Comparison of ENCODE assay signal across 8 cellular contexts in the genomic region with DNA sequence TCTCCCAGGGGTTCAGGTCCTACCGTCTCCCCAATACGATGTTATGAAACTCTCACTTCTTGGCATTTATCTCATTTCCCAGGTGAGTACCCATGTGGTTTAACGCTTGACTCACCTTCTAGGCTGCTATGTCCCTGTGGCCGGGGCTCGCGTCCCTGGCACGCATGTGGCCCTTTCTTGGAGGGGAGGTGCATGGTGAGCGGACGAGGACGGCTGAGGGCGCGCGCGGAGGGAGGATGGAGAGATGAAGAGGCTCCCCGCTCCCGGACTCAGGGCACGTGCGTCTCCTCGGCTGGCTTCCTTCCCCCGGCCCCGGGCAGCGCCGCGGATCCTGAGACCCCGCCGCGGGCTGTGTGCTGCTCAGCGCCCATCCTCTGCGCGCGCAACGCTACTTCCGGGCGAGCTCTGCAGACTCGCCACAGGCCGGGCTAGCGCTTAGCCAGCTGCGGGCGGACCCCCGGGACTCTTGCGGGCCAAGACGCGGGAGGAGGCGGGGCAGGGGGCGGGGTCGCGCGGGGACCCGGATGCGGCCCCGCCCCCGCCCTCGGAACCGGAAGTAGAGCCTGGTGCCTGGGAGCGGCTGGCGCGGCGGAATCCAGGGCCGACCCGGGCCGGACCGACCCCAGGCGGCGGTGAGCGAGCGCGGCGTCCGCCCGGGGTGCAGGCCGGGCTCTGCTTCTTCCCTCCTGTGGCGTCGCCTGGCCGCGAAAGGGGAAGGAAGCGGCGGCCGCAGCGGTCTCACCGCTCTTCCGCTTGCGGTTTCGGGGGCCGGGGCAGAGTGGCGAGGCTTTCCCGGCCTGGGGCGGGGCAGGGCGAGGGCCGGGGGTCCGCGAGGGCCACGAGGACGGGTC.
A peak's percentile ranks its signal among the peaks of the same experiment; 100 is the strongest.
DNase-seq lines count a peak whose midpoint lies in the region; ATAC-seq, FAIRE-seq and TF ChIP-seq lines count a peak whose summit lies in the region.

CTTN (plus strand) TSS at position 547 of the 851 bp plus-strand sequence. CDS start 8,769 bp downstream, outside the sequence.

- peak; percentile 80 for ATAC-seq in memory B cell (ENCODE audit: low read depth)
- no peak for ATAC-seq in HG02763 (IDR thresholded peaks at IDR 0.05; ENCODE audit: unreplicated experiment)

- H3K4me1 Mint-ChIP-seq in memory B cell, result peaks cover 13% of the 10 kb centered on the region

- no peaks in the 10 kb centered on the region for H3K36me3 ChIP-seq in endocrine pancreas (ENCODE audit: control insufficient read depth, insufficient read depth, low read length)

- H3K9me3 ChIP-seq in endocrine pancreas (ENCODE audit: control insufficient read depth, low read length), result no peaks in the 10 kb centered on the region

- peak within 1 kb of the TSS; percentile 61 for H3K4me3 ChIP-seq in endocrine pancreas (ENCODE audit: control insufficient read depth, insufficient read depth, low read length)

- peak within 1 kb of the TSS; percentile 45 for H3K9ac ChIP-seq in endocrine pancreas (ENCODE audit: control insufficient read depth, insufficient read depth, low read length)

- H3K27ac Mint-ChIP-seq in memory B cell, result peak within 1 kb of the TSS; percentile 76

- H3K36me3 Mint-ChIP-seq in memory B cell, result no peaks in the 10 kb centered on the region

- H3K27me3 ChIP-seq in endocrine pancreas (ENCODE audit: control insufficient read depth, insufficient read depth, low read length), result no peaks in the 10 kb centered on the region

- H3K27me3 Mint-ChIP-seq in memory B cell, result peaks cover 19% of the 10 kb centered on the region

- DNase-seq in GM13977 (ENCODE audit: low spot score), result peak; percentile 92
- peak; percentile 95 for DNase-seq in HTR-8/SVneo (ENCODE audit: insufficient read length, low spot score)
- peak; percentile 20 for DNase-seq in NOMO-1 treated with DMSO at 0.1 percent for 48 hours (lab: John Stamatoyannopoulos, UW; ENCODE audit: unreplicated experiment)
- peak; percentile 58 for DNase-seq in activated CD8-positive, alpha-beta memory T cell treated with anti-CD3 and anti-CD28 coated beads, Interleukin-2, amount 50 U/mL, for 4 hours
- peak; percentile 24 to 42 for DNase-seq in memory B cell (ENCODE audit: low spot score in 2 of 2)
- peak; percentile 34 to 77 (median 44) for DNase-seq in stimulated activated CD4-positive, alpha-beta T cell treated with anti-CD3 and anti-CD28 coated beads, TNF-alpha, amount 100 ng/mL, for 48 hours (ENCODE audit: low read depth in 3 of 3)

- in situ Hi-C loops in GM13977 (cut with MboI; ENCODE audit: low pct_unique_long_range_greater_than_20kb, low sequenced_read_pairs, unreplicated experiment), result no loop called here

- no peaks in the 10 kb centered on the region for H3K4me1 ChIP-seq in endocrine pancreas (ENCODE audit: control insufficient read depth, insufficient read depth, low read length)

- H3K4me3 Mint-ChIP-seq in memory B cell, result peak within 1 kb of the TSS; percentile 77

- no peak for TF ChIP-seq CTCF in GM13977 (IDR thresholded peaks at IDR 0.05; ENCODE audit: extremely low read depth, insufficient read depth, missing control alignments)

- FAIRE-seq in HTR-8/SVneo (lab: Jason Lieb, UNC), result peak; percentile 75

- H3K9me3 Mint-ChIP-seq in memory B cell, result no peaks in the 10 kb centered on the region

Comparison
In these comparisons a context has a peak if more than half of its experiments do, and no peak if none do; other contexts are left out.
1. DNase-seq: peak in every context shown above with its lines; median percentile 95 in HTR-8/SVneo; 92 in GM13977; 58 in activated CD8-positive, alpha-beta memory T cell treated with anti-CD3 and anti-CD28 coated beads, Interleukin-2, amount 50 U/mL, for 4 hours; 44 in stimulated activated CD4-positive, alpha-beta T cell treated with anti-CD3 and anti-CD28 coated beads, TNF-alpha, amount 100 ng/mL, for 48 hours; 33 in memory B cell; 20 in NOMO-1 treated with DMSO at 0.1 percent for 48 hours.